ENCODE assay signal across 9 cellular contexts in genomic region chr1:21453964-21454614, GRCh38. TPM values are rescaled to one million over a fixed set of nuclear protein-coding genes. Genes with fewer than 3 reads are reported as not detected.
A peak's percentile ranks its signal among the peaks of the same experiment; 100 is the strongest.
DNase-seq lines count a peak whose midpoint lies in the region; ATAC-seq, FAIRE-seq and TF ChIP-seq lines count a peak whose summit lies in the region.
"Not testable (repeated sequence)": the region's sequence is repeated elsewhere in the genome, so short reads cannot be mapped to it uniquely, and the experiment has no call there.
"Had no signal": no experiment of that assay in that cellular context is flagged by ENCODE, and none has a peak within 500 bp of the region (broad histone marks: within the 10 kb centered on the region; RNA-seq: fewer than 3 reads in every experiment).

No MANE protein-coding gene starts in this region.

- H3K4me1 Mint-ChIP-seq in T-helper 17 cell = peaks cover 20% of the 10 kb centered on the region

- DNase-seq in A172 (ENCODE audit: low spot score) (peak; percentile 54), DMS53 treated with DMSO at 0.1 percent for 48 hours (lab: John Stamatoyannopoulos, UW; ENCODE audit: unreplicated experiment) (peak; percentile 23), HT-29 (ENCODE audit: low spot score) (peak; percentile 73), NOMO-1 treated with DMSO at 0.1 percent for 48 hours (lab: John Stamatoyannopoulos, UW; ENCODE audit: unreplicated experiment) (peak; percentile 71), astrocyte of the spinal cord (ENCODE audit: low read depth, low spot score) (peak; percentile 70), fibroblast of mammary gland (ENCODE audit: low read depth) (peak; percentile 94), HepG2 (ENCODE audit: low spot score) (peak; percentile 18)
- not testable (repeated sequence) for DNase-seq in T-helper 17 cell

- not testable (repeated sequence) for FAIRE-seq in HepG2 (lab: Jason Lieb, UNC)

- H3K4me3 ChIP-seq in astrocyte of the spinal cord (ENCODE audit: low read depth, low read length); fibroblast of mammary gland (ENCODE audit: control insufficient read depth, low read depth, low read length); HepG2 (replicated peaks in 1 of 3; ENCODE audit: insufficient read depth in 1 of 3, low read depth in 2 of 3, low read length in 3 of 3): not testable (repeated sequence)

- CTCF ChIA-PET in HepG2 (lab: Yijun Ruan, JAX; ENCODE audit: low intra/inter-chr PET ratio, low total read pairs) = not testable (repeated sequence)

- TF ChIP-seq CTCF in astrocyte of the spinal cord (IDR thresholded peaks at IDR 0.05; ENCODE audit: low read depth, low read length); fibroblast of mammary gland (conservative IDR thresholded peaks at IDR 0.05; ENCODE audit: control insufficient read depth, insufficient read depth, low read depth, low read length); HepG2 (CRISPR knock-in tag; IDR thresholded peaks at IDR 0.05): not testable (repeated sequence)

- 88% methylated on average over 5 of the region's 5 CpGs for WGBS in HepG2 (ENCODE audit: low lambda C conversion rate)

- not testable (repeated sequence) for TF ChIP-seq POLR2A in HepG2 (IDR thresholded peaks at IDR 0.05; ENCODE audit: insufficient read depth in 1 of 2, low read depth in 2 of 2, low read length in 2 of 2)

- H3K9ac ChIP-seq in HepG2 (ENCODE audit: insufficient read depth, low read depth, low read length) = not testable (repeated sequence)

- not testable (repeated sequence) for H3K36me3 ChIP-seq in HepG2 (replicated peaks in 1 of 2; ENCODE audit: control insufficient read depth in 1 of 2, insufficient read depth in 2 of 2, low read length in 2 of 2)

- not testable (repeated sequence) for H4K20me1 ChIP-seq in HepG2 (ENCODE audit: insufficient read depth, low read length)

- not testable (repeated sequence) for H3K27ac ChIP-seq in HepG2 (ENCODE audit: extremely low read length, insufficient read depth, low read length)

- POLR2A ChIA-PET in HepG2 (lab: Yijun Ruan, JAX) = not testable (repeated sequence)

- H3K79me2 ChIP-seq in HepG2 (ENCODE audit: insufficient read depth, low read length) = not testable (repeated sequence)

- BruUV-seq in HepG2 (replicated peaks; lab: Mats Ljungman, UMichigan) = not testable (repeated sequence)

- H2AFZ ChIP-seq in HepG2 (ENCODE audit: low read length) = not testable (repeated sequence)

- H3K27me3 Mint-ChIP-seq in T-helper 17 cell = not testable (repeated sequence)

- intact Hi-C loops in HepG2 (cut with micrococcal nuclease; ENCODE audit: unreplicated experiment) = not testable (repeated sequence)

- not testable (repeated sequence) for H3K36me3 Mint-ChIP-seq in T-helper 17 cell (ENCODE audit: low read depth)

- not testable (repeated sequence) for TF ChIP-seq RAD21 in HepG2 (CRISPR knock-in tag; IDR thresholded peaks at IDR 0.05)

- H3K4me2 ChIP-seq in HepG2 (ENCODE audit: low read depth, low read length) = not testable (repeated sequence)

- not testable (repeated sequence) for H3K9me3 ChIP-seq in T-helper 17 cell (ENCODE audit: control insufficient read depth, low read length, poor library complexity, severe bottlenecking); HepG2 (ENCODE audit: low read length)

- H3K27me3 ChIP-seq in HepG2 (ENCODE audit: control insufficient read depth in 1 of 2, insufficient read depth in 2 of 2, low read length in 2 of 2) = not testable (repeated sequence)

- not testable (repeated sequence) for ATAC-seq in T-helper 17 cell, HepG2

- TF ChIP-seq EP300 in HepG2 (IDR thresholded peaks at IDR 0.05; ENCODE audit: low read depth in 2 of 2, low read length in 2 of 2); HepG2 (CRISPR knock-in tag; IDR thresholded peaks at IDR 0.05; ENCODE audit: borderline replicate concordance): not testable (repeated sequence)

- H3K27ac Mint-ChIP-seq in T-helper 17 cell = peak overlapping the region; percentile 45

- not testable (repeated sequence) for H3K4me1 ChIP-seq in HepG2 (ENCODE audit: insufficient read depth, low read length)

- in situ Hi-C loops in astrocyte of the spinal cord (cut with HindIII; ENCODE audit: low sequenced_read_pairs); HepG2 (cut with HindIII; ENCODE audit: extremely low pct_ligation_motif_present, low pct_unique_long_range_greater_than_20kb): not testable (repeated sequence)

- not testable (repeated sequence) for H3K4me3 Mint-ChIP-seq in T-helper 17 cell

TF ChIP-seq in HepG2, 621 proteins besides CTCF, POLR2A, EP300 and RAD21:
- TF ChIP-seq FOSL2 (CRISPR knock-in tag; IDR thresholded peaks at IDR 0.05) = peak; percentile 47

RNA-seq across cellular contexts. Expression of gene NBPF3, which starts 14.2 kb away (rescaled TPM):
- 5.4 and 5.6 TPM in 2 replicates for total RNA-seq in A172 (2014; rRNA removed; shearing (Covaris generic))
- total RNA-seq in HT-29 (2014; rRNA removed; shearing (Covaris generic)) = 6.4 and 7.6 TPM in 2 replicates
- 10 to 100 TPM; 11.4 to 15.6 TPM for total RNA-seq in T-helper 17 cell
- total RNA-seq in HepG2 (2016; rRNA removed; fragmentation: Illumina TruSeq; extraction: Trizol) = 4.9 and 5.8 TPM in 2 replicates
- total RNA-seq in HepG2 (2016; cell fraction: cytosol; rRNA removed; fragmentation: Illumina TruSeq; extraction: Trizol; ENCODE audit: low read depth) = 1.1 and 1.4 TPM in 2 replicates
- total RNA-seq in HepG2 (2016; cell fraction: insoluble cytoplasmic fraction; rRNA removed; fragmentation: Illumina TruSeq; extraction: Trizol) = 5.8 and 6.7 TPM in 2 replicates
- 3.8 and 5.2 TPM in 2 replicates for total RNA-seq in HepG2 (2016; cell fraction: membrane; rRNA removed; fragmentation: Illumina TruSeq; extraction: Trizol)
- 6.1 and 7.3 TPM in 2 replicates for total RNA-seq in HepG2 (2016; cell fraction: nucleus; rRNA removed; fragmentation: Illumina TruSeq; extraction: Trizol)
- polyA plus RNA-seq in HepG2 (2011; rRNA removed) = 3.5 and 3.6 TPM in 2 replicates
- polyA plus RNA-seq in HepG2 (2011; cell fraction: cytosol; rRNA removed) = 1.5 and 2.0 TPM in 2 replicates
- 8.1 and 8.3 TPM in 2 replicates for polyA plus RNA-seq in HepG2 (2011; cell fraction: nucleus; rRNA removed)
- 2.1 and 2.7 TPM in 2 replicates for polyA plus RNA-seq in HepG2 (2012)
- 0.94 and 1.0 TPM in 2 replicates for polyA plus RNA-seq in HepG2 (2016; cell fraction: cytosol; fragmentation: Illumina TruSeq; extraction: Trizol; ENCODE audit: low read depth)
- polyA plus RNA-seq in HepG2 (2016; cell fraction: insoluble cytoplasmic fraction; fragmentation: Illumina TruSeq; extraction: Trizol; ENCODE audit: low read depth) = 4.8 and 5.1 TPM in 2 replicates
- 1.9 and 2.6 TPM in 2 replicates for polyA plus RNA-seq in HepG2 (2016; cell fraction: membrane; fragmentation: Illumina TruSeq; extraction: Trizol; ENCODE audit: low read depth)
- polyA plus RNA-seq in HepG2 (2016; cell fraction: nucleus; fragmentation: Illumina TruSeq; extraction: Trizol; ENCODE audit: insufficient read depth, low read depth) = 7.4 and 9.8 TPM in 2 replicates
- polyA minus RNA-seq in HepG2 (2011; rRNA and poly(A)+ RNA removed; ENCODE audit: low replicate concordance) = 0.54 and 5.8 TPM in 2 replicates
- 1.2 and 2.0 TPM in 2 replicates for polyA minus RNA-seq in HepG2 (2011; cell fraction: cytosol; rRNA and poly(A)+ RNA removed)
- 7.0 and 9.7 TPM in 2 replicates for polyA minus RNA-seq in HepG2 (2011; cell fraction: nucleus; rRNA and poly(A)+ RNA removed)

RNA-seq across cellular contexts. Expression of gene ALPL, which starts 55.1 kb away (rescaled TPM):
- total RNA-seq in A172 (2014; rRNA removed; shearing (Covaris generic)) = 0.19 TPM in 1 of 2 replicates, not detected in the other
- not detected in 2 replicates for total RNA-seq in HT-29 (2014; rRNA removed; shearing (Covaris generic))
- total RNA-seq in T-helper 17 cell = not detected
- not detected in 2 replicates for total RNA-seq in HepG2 (2016; rRNA removed; fragmentation: Illumina TruSeq; extraction: Trizol)
- not detected in 2 replicates for total RNA-seq in HepG2 (2016; cell fraction: cytosol; rRNA removed; fragmentation: Illumina TruSeq; extraction: Trizol; ENCODE audit: low read depth)
- total RNA-seq in HepG2 (2016; cell fraction: insoluble cytoplasmic fraction; rRNA removed; fragmentation: Illumina TruSeq; extraction: Trizol) = not detected in 2 replicates
- total RNA-seq in HepG2 (2016; cell fraction: membrane; rRNA removed; fragmentation: Illumina TruSeq; extraction: Trizol) = not detected in 2 replicates
- total RNA-seq in HepG2 (2016; cell fraction: nucleus; rRNA removed; fragmentation: Illumina TruSeq; extraction: Trizol) = not detected in 2 replicates
- polyA plus RNA-seq in HepG2 (2011; rRNA removed) = 0.12 and 0.20 TPM in 2 replicates
- 0.18 and 0.23 TPM in 2 replicates for polyA plus RNA-seq in HepG2 (2011; cell fraction: cytosol; rRNA removed)
- polyA plus RNA-seq in HepG2 (2011; cell fraction: nucleus; rRNA removed) = 0.17 and 0.27 TPM in 2 replicates
- polyA plus RNA-seq in HepG2 (2012) = not detected in 2 replicates
- 0.09 TPM in 1 of 2 replicates, not detected in the other for polyA plus RNA-seq in HepG2 (2016; cell fraction: cytosol; fragmentation: Illumina TruSeq; extraction: Trizol; ENCODE audit: low read depth)
- not detected in 2 replicates for polyA plus RNA-seq in HepG2 (2016; cell fraction: insoluble cytoplasmic fraction; fragmentation: Illumina TruSeq; extraction: Trizol; ENCODE audit: low read depth)
- polyA plus RNA-seq in HepG2 (2016; cell fraction: membrane; fragmentation: Illumina TruSeq; extraction: Trizol; ENCODE audit: low read depth) = 0.15 TPM in 1 of 2 replicates, not detected in the other
- polyA plus RNA-seq in HepG2 (2016; cell fraction: nucleus; fragmentation: Illumina TruSeq; extraction: Trizol; ENCODE audit: insufficient read depth, low read depth) = 0.30 TPM in 1 of 2 replicates, not detected in the other
- 1.3 TPM in 1 of 2 replicates, not detected in the other for polyA minus RNA-seq in HepG2 (2011; rRNA and poly(A)+ RNA removed; ENCODE audit: low replicate concordance)
- not detected in 2 replicates for polyA minus RNA-seq in HepG2 (2011; cell fraction: cytosol; rRNA and poly(A)+ RNA removed)
- not detected in 2 replicates for polyA minus RNA-seq in HepG2 (2011; cell fraction: nucleus; rRNA and poly(A)+ RNA removed)
- total RNA-seq: activated naive CD8-positive, alpha-beta T cell treated with anti-CD3 and anti-CD28 coated beads, Interleukin-2, amount 10 ng/mL, durations not matched to agents 7 days and 5 days had no signal
